28 cellular contexts compared by ENCODE assay signal in genomic region chr7:4833176-4833575, GRCh38. TPM values are rescaled to one million over a fixed set of nuclear protein-coding genes. Genes with fewer than 3 reads are reported as not detected.
"Had no signal": no experiment of that assay in that cellular context is flagged by ENCODE, and none has a peak within 500 bp of the region (broad histone marks: within the 10 kb centered on the region; RNA-seq: fewer than 3 reads in every experiment).

No MANE protein-coding gene starts in this region.

- H2AFZ ChIP-seq: parathyroid adenoma had no signal

- H3K4me1 ChIP-seq: parathyroid adenoma, right lobe of liver, thyroid gland, transverse colon, upper lobe of right lung, uterus had no signal

- H3K9ac ChIP-seq: parathyroid adenoma had no signal

- H3K9me3 ChIP-seq: right atrium auricular region, right lobe of liver, thyroid gland, transverse colon, upper lobe of right lung, uterus had no signal

- H3K36me3 ChIP-seq: right lobe of liver, thyroid gland, transverse colon, upper lobe of right lung, uterus had no signal

- DNase-seq: head of caudate nucleus; hippocampal formation; kidney glomerular epithelial cell; left cardiac atrium; mesendoderm; naive B cell; natural killer cell; nephron progenitor cell; occipital lobe; right lobe of liver; stimulated activated CD4-positive, alpha-beta T cell treated with anti-CD3 and anti-CD28 coated beads, Interleukin-4, amount 100 ng/mL, for 24 hours; stimulated activated naive CD4-positive, alpha-beta T cell treated with Interleukin-2 at 50 U/mL for 16 hours; stimulated activated naive CD8-positive, alpha-beta T cell treated with anti-CD3 and anti-CD28 coated beads, Interleukin-15, amount 100 ng/mL, for 72 hours; substantia nigra; thyroid gland; transverse colon had no signal

- ATAC-seq: left cardiac atrium; left lobe of liver; natural killer cell; right lobe of liver; stimulated activated effector memory CD8-positive, alpha-beta T cell treated with anti-CD3 and anti-CD28 coated beads, Interleukin-12 subunit alpha, Interleukin-12 subunit beta, amount 100 ng/mL, for 72 hours; stimulated activated naive CD8-positive, alpha-beta T cell treated with anti-CD3 and anti-CD28 coated beads, Interleukin-15, amount 100 ng/mL, for 72 hours; upper lobe of right lung had no signal

- H3K27me3 ChIP-seq: right atrium auricular region, right lobe of liver, thyroid gland, transverse colon, upper lobe of right lung, uterus had no signal

- FAIRE-seq: keratinocyte had no signal

- H3K4me3 ChIP-seq: lung, right atrium auricular region, right lobe of liver, skin epidermis, thyroid gland, transverse colon, upper lobe of right lung, uterus had no signal

- H3K27ac ChIP-seq: parathyroid adenoma, right atrium auricular region, right lobe of liver, skin epidermis, thyroid gland, transverse colon, upper lobe of right lung, uterus had no signal

RNA-seq across cellular contexts. Expression of gene PAPOLB, which starts 28.7 kb away (rescaled TPM):
- total RNA-seq: left lobe of liver, mononuclear cell, renal cortical epithelial cell, right lobe of liver had no signal
- polyA plus RNA-seq: keratinocyte, liver had no signal

RNA-seq across cellular contexts. Expression of gene RADIL, which starts 50.3 kb away (rescaled TPM):
- total RNA-seq: mononuclear cell, natural killer cell, renal cortical epithelial cell had no signal
- polyA plus RNA-seq: keratinocyte had no signal
